Comparison of ENCODE assay signal across 8 cellular contexts in the genomic region with DNA sequence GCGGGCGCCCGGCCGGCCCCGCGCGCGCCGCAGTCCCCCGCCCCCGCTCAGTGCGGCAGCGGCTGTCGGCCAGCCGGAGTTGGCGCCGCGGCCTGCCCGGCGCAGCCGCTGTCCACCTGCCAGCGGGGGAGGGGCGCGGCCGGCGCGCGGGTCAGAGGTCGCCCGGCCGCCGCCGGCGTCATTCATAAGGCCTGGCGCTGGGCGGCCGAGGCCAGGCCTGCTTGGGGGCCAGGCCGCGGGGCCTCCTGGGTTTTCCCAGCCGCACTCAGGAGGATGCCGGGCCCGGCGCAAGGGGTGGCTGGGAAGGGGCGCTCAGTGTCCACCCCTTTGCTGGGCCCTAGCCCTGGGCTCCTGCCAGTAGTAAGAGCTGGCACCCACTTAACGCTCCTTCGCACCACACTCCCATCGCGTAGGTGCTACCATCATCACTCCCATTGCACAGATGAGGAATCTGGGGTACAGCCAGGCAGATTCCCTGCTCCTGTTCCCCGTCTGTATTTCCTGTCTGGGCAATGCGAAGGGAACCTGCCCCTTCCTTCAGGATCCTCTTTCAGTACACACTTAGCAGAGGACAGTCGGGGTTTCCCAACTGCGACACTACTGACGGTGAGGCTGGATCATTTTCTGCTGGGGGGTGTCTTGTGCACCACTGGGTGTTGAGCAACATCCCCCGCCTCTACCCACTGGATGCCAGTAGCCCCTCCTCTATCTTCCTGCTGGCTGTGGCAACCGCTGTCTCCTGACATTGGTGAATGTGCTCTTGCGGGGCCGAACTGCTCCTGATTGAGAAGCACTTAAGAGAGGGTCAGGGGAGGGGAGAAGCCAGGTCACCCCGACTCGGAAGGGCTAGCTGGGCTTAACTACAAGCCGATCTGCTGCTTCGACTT. TPM values are rescaled to one million over a fixed set of nuclear protein-coding genes. Genes with fewer than 3 reads are reported as not detected.
A peak's percentile ranks its signal among the peaks of the same experiment; 100 is the strongest.
DNase-seq lines count a peak whose midpoint lies in the region; ATAC-seq and TF ChIP-seq lines count a peak whose summit lies in the region.

No MANE protein-coding gene starts in this region.

- H3K9me3 ChIP-seq in OCI-LY3 (ENCODE audit: insufficient read depth, low read length) (no peaks in the 10 kb centered on the region), neural cell (ENCODE audit: low read length) (no peaks in the 10 kb centered on the region)

- H3K27ac ChIP-seq in OCI-LY3 (ENCODE audit: low read length), result no peak overlapping the region
- H3K27ac ChIP-seq in neural cell (ENCODE audit: low read length), result peak overlapping the region; percentile 76

- TF ChIP-seq CTCF in OCI-LY3 (IDR thresholded peaks at IDR 0.05; ENCODE audit: low read depth, low read length) (no peak), neural cell (IDR thresholded peaks at IDR 0.05; ENCODE audit: poor library complexity, severe bottlenecking) (no peak)

- H3K79me2 ChIP-seq in OCI-LY3 (ENCODE audit: low read length), result peaks cover 4% of the 10 kb centered on the region
- peaks cover 29% of the 10 kb centered on the region for H3K79me2 ChIP-seq in neural cell (replicated peaks; ENCODE audit: insufficient read depth, low read length)

- no peak for TF ChIP-seq RAD21 in neural cell (conservative IDR thresholded peaks at IDR 0.05)

- peak overlapping the region; percentile 94 for H3K4me2 ChIP-seq in OCI-LY3 (ENCODE audit: low read length)
- H3K4me2 ChIP-seq in neural cell (ENCODE audit: low read length), result peak overlapping the region; percentile 86

- DNase-seq in DMS 273 (lab: John Stamatoyannopoulos, UW; ENCODE audit: unreplicated experiment), result peak; percentile 56
- no peak for DNase-seq in DMS 273 treated with DMSO at 0.1 percent for 48 hours (lab: John Stamatoyannopoulos, UW)
- DNase-seq in activated naive CD4-positive, alpha-beta T cell treated with Interleukin-2 at 50 U/mL for 16 hours, result peak; percentile 22
- peak; percentile 28 for DNase-seq in foreskin melanocyte
- no peak for DNase-seq in H4 (ENCODE audit: low spot score)

- H3K9ac ChIP-seq in OCI-LY3 (ENCODE audit: low read length) (peak overlapping the region; percentile 68), neural cell (ENCODE audit: low read length) (peak overlapping the region; percentile 74)

- H2AFZ ChIP-seq in OCI-LY3 (ENCODE audit: low read depth, low read length) (no peak overlapping the region), neural cell (ENCODE audit: low read depth, low read length) (peak overlapping the region; percentile 54)

- H4K20me1 ChIP-seq in OCI-LY3 (ENCODE audit: insufficient read depth, low read length), result no peaks in the 10 kb centered on the region; the same call in 1 of the 2 replicates
- H4K20me1 ChIP-seq in neural cell (ENCODE audit: insufficient read depth), result no peaks in the 10 kb centered on the region

- H3K36me3 ChIP-seq in OCI-LY3 (replicated peaks; ENCODE audit: low read depth, low read length), result peaks cover 7% of the 10 kb centered on the region
- no peaks in the 10 kb centered on the region for H3K36me3 ChIP-seq in neural cell (ENCODE audit: insufficient read depth, low read length)

- peaks cover 28% of the 10 kb centered on the region for H3K4me1 ChIP-seq in OCI-LY3 (ENCODE audit: low read length)

- H3K9me2 ChIP-seq in neural cell (ENCODE audit: insufficient read depth, low read length), result no peaks in the 10 kb centered on the region

- H3K4me3 ChIP-seq in OCI-LY3 (ENCODE audit: low read length), result peak overlapping the region; percentile 82
- H3K4me3 ChIP-seq in neural cell (ENCODE audit: low read length), result peak overlapping the region; percentile 76

- no peak for TF ChIP-seq EP300 in neural cell (conservative IDR thresholded peaks at IDR 0.05; ENCODE audit: poor library complexity, severe bottlenecking)

- ATAC-seq in HG02973 (IDR thresholded peaks at IDR 0.05; ENCODE audit: unreplicated experiment), result peak; percentile 27

- H3F3A ChIP-seq in neural cell (ENCODE audit: insufficient read depth, low read length, poor library complexity, severe bottlenecking), result no peaks in the 10 kb centered on the region

- H3K27me3 ChIP-seq in OCI-LY3 (ENCODE audit: low read depth, low read length) (no peaks in the 10 kb centered on the region), neural cell (ENCODE audit: insufficient read depth, low read depth, low read length) (no peaks in the 10 kb centered on the region)

TF ChIP-seq in neural cell, 6 proteins besides CTCF, POLR2A, EP300 and RAD21:
- TF ChIP-seq POLR2AphosphoS5 (IDR thresholded peaks at IDR 0.05) (no peak), TAF1 (IDR thresholded peaks at IDR 0.05; ENCODE audit: low read depth) (peak; percentile 17), SMC3 (conservative IDR thresholded peaks at IDR 0.05; ENCODE audit: poor library complexity) (peak; percentile 24), MXI1 (conservative IDR thresholded peaks at IDR 0.05; ENCODE audit: poor library complexity, severe bottlenecking) (no peak), EZH2 (IDR thresholded peaks at IDR 0.05; ENCODE audit: borderline replicate concordance, insufficient read depth, low read length, poor library complexity, severe bottlenecking) (no peak)
- TF ChIP-seq, protein P1, sequence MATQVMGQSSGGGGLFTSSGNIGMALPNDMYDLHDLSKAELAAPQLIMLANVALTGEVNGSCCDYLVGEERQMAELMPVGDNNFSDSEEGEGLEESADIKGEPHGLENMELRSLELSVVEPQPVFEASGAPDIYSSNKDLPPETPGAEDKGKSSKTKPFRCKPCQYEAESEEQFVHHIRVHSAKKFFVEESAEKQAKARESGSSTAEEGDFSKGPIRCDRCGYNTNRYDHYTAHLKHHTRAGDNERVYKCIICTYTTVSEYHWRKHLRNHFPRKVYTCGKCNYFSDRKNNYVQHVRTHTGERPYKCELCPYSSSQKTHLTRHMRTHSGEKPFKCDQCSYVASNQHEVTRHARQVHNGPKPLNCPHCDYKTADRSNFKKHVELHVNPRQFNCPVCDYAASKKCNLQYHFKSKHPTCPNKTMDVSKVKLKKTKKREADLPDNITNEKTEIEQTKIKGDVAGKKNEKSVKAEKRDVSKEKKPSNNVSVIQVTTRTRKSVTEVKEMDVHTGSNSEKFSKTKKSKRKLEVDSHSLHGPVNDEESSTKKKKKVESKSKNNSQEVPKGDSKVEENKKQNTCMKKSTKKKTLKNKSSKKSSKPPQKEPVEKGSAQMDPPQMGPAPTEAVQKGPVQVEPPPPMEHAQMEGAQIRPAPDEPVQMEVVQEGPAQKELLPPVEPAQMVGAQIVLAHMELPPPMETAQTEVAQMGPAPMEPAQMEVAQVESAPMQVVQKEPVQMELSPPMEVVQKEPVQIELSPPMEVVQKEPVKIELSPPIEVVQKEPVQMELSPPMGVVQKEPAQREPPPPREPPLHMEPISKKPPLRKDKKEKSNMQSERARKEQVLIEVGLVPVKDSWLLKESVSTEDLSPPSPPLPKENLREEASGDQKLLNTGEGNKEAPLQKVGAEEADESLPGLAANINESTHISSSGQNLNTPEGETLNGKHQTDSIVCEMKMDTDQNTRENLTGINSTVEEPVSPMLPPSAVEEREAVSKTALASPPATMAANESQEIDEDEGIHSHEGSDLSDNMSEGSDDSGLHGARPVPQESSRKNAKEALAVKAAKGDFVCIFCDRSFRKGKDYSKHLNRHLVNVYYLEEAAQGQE (IDR thresholded peaks at IDR 0.05; ENCODE audit: borderline replicate concordance), result no peak
TF ChIP-seq in neural cell: peak in this region for 2.

RNA-seq across cellular contexts. Expression of gene PRKACA, which starts 0.8 kb away (rescaled TPM):
- polyA plus RNA-seq in neural cell, result 11.7 and 28.1 TPM in 2 replicates
- 40.2 and 45.8 TPM in 2 replicates for polyA minus RNA-seq in neural cell
- 36.9 and 48.1 TPM in 2 replicates for total RNA-seq in H4 (2014; rRNA removed; shearing (Covaris generic))

RNA-seq across cellular contexts. Expression of gene ASF1B, which starts 18.0 kb away (rescaled TPM):
- 0.32 and 0.34 TPM in 2 replicates for polyA plus RNA-seq in neural cell
- not detected in 2 replicates for polyA minus RNA-seq in neural cell
- total RNA-seq in H4 (2014; rRNA removed; shearing (Covaris generic)), result 77.7 and 77.8 TPM in 2 replicates

RNA-seq across cellular contexts. Expression of gene SAMD1, which starts 27.9 kb away (rescaled TPM):
- 32.4 and 38.1 TPM in 2 replicates for polyA plus RNA-seq in neural cell
- polyA minus RNA-seq in neural cell, result 41.6 and 47.7 TPM in 2 replicates
- total RNA-seq in H4 (2014; rRNA removed; shearing (Covaris generic)), result 20.0 and 21.8 TPM in 2 replicates

RNA-seq across cellular contexts. Expression of gene C19orf67, which starts 32.8 kb away (rescaled TPM):
- polyA plus RNA-seq in neural cell, result not detected in 2 replicates
- 1.3 TPM in 1 of 2 replicates, not detected in the other for polyA minus RNA-seq in neural cell
- total RNA-seq in H4 (2014; rRNA removed; shearing (Covaris generic)), result not detected in 2 replicates

RNA-seq across cellular contexts. Expression of gene MISP3, which starts 45.8 kb away (rescaled TPM):
- 3.7 and 8.2 TPM in 2 replicates for polyA plus RNA-seq in neural cell
- polyA minus RNA-seq in neural cell, result 2.2 and 2.4 TPM in 2 replicates
- 0.35 and 3.3 TPM in 2 replicates for total RNA-seq in H4 (2014; rRNA removed; shearing (Covaris generic))

Comparison
In these comparisons a context has a peak if more than half of its experiments do, and no peak if none do; other contexts are left out.
1. DNase-seq: peak in DMS 273 (single experiment), activated naive CD4-positive, alpha-beta T cell treated with Interleukin-2 at 50 U/mL for 16 hours (single experiment) and foreskin melanocyte (single experiment); none in DMS 273 treated with DMSO at 0.1 percent for 48 hours (single experiment) and H4 (single experiment).